Comparison of ENCODE assay signal across 4 cellular contexts in the genomic region with DNA sequence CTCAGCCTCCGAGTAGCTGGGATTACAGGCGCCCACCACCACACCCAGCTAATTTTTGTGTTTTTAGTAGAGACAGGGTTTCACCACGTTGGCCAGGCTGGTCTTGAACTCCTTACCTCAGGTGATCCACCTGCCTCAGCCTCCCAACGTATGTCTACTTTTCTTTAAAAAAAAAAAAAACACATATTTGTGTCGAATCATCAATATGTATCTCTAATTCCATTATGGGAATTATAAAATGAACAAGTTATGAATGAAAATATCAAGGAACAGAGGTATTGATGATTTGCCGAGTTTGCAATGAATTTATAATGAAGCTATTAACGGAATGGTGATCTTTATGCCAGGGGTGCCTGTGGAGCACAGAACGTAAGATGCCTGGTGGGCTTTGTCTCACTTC. TPM values are rescaled to one million over a fixed set of nuclear protein-coding genes. Genes with fewer than 3 reads are reported as not detected.
"Had no signal": no experiment of that assay in that cellular context is flagged by ENCODE, and none has a peak within 500 bp of the region (broad histone marks: within the 10 kb centered on the region; RNA-seq: fewer than 3 reads in every experiment).

No MANE protein-coding gene starts in this region.

RNA-seq across cellular contexts. Expression of a gene that starts 5.3 kb away (rescaled TPM):
- total RNA-seq: naive thymus-derived CD4-positive, alpha-beta T cell; naive thymus-derived CD8-positive, alpha-beta T cell; natural killer cell; natural killer cell treated with Interleukin-12 subunit alpha and Interleukin-12 subunit beta and Interleukin-15 and Interleukin-18, amount 100 ng/mL, for 72 hours had no signal
- polyA plus RNA-seq: naive thymus-derived CD4-positive, alpha-beta T cell; naive thymus-derived CD8-positive, alpha-beta T cell had no signal
